Comparison of ENCODE assay signal across 21 cellular contexts in the genomic region with DNA sequence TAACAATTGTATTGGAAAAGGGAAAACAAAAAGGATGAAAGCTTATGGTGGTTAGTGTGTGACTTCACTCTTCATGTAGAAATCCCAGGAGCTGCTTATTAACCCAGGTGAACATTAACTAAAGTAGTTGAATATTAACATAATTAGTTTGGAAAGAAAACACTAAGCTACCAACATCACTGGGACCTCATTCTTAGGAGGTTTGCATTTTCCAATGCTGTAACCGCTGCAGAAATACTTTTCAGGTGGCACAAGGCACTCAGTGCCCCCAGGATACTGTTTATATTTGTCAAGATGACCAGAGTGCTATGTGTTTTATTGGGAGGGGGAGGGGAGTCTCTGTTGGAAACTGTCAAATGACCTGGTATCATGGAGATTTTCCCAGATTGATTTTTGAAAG. TPM values are rescaled to one million over a fixed set of nuclear protein-coding genes. Genes with fewer than 3 reads are reported as not detected.
DNase-seq lines count a peak whose midpoint lies in the region; ATAC-seq, FAIRE-seq and TF ChIP-seq lines count a peak whose summit lies in the region.
"Had no signal": no experiment of that assay in that cellular context is flagged by ENCODE, and none has a peak within 500 bp of the region (broad histone marks: within the 10 kb centered on the region; RNA-seq: fewer than 3 reads in every experiment).

No MANE protein-coding gene starts in this region.

- no peaks in the 10 kb centered on the region for H3K9me3 ChIP-seq in duodenal mucosa (ENCODE audit: control insufficient read depth in 1 of 2, low read length in 2 of 2)
- no peaks in the 10 kb centered on the region for H3K9me3 ChIP-seq in HepG2 (ENCODE audit: low read length)
- H3K9me3 ChIP-seq in smooth muscle cell (replicated peaks; ENCODE audit: low read depth): no peaks in the 10 kb centered on the region
- H3K9me3 ChIP-seq: BE2C, upper lobe of left lung had no signal

- in situ Hi-C loops in HepG2 (cut with HindIII; ENCODE audit: extremely low pct_ligation_motif_present, low pct_unique_long_range_greater_than_20kb): loop anchor here (5.0 kb wide), 1 partner anchor 107 kb away; no protein-coding TSS in a partner anchor

- H3K4me2 ChIP-seq in HepG2 (ENCODE audit: low read depth, low read length): peak overlapping the region; percentile 54
- H3K4me2 ChIP-seq in smooth muscle cell: no peak overlapping the region
- H3K4me2 ChIP-seq: GM23338 had no signal

- H4K20me1 ChIP-seq in HepG2 (ENCODE audit: insufficient read depth, low read length) (no peaks in the 10 kb centered on the region), smooth muscle cell (ENCODE audit: low read depth) (no peaks in the 10 kb centered on the region)

- FAIRE-seq in HepG2 (lab: Jason Lieb, UNC): peak; percentile 86
- FAIRE-seq: colon, D721Med, G401.6 had no signal

- DNase-seq in LNCaP clone FGC (ENCODE audit: low read depth): peak; percentile 71
- peak; percentile 82 for DNase-seq in HepG2 (ENCODE audit: low spot score)
- DNase-seq in smooth muscle cell (lab: John Stamatoyannopoulos, UW; ENCODE audit: unreplicated experiment): no peak
- no peak for DNase-seq in GM10266 (ENCODE audit: extremely low spot score)
- no peak for DNase-seq in SIG-M5 treated with dmso at 0.1 percent for 504 hours (lab: John Stamatoyannopoulos, UW; ENCODE audit: unreplicated experiment)
- DNase-seq: activated CD4-positive, alpha-beta T cell treated with anti-CD3 and anti-CD28 coated beads for 4 hours; activated effector memory CD4-positive, alpha-beta T cell treated with anti-CD3 and anti-CD28 coated beads, Interleukin-2, amount 50 U/mL, for 16 hours; activated naive CD8-positive, alpha-beta T cell treated with anti-CD3 and anti-CD28 coated beads, Interleukin-2, amount 50 U/mL, for 24 hours; BE2C; brain microvascular endothelial cell; naive thymus-derived CD8-positive, alpha-beta T cell; NCI-H1694; NCI-H774; Right ventricle myocardium superior; upper lobe of left lung had no signal

- CTCF ChIA-PET in HepG2 (lab: Yijun Ruan, JAX; ENCODE audit: low intra/inter-chr PET ratio, low total read pairs): interaction anchor here (1.0 to 5.3 kb wide), 2 partner anchors 40 to 109 kb away, joined by 3 to 59 read pairs; no protein-coding TSS in a partner anchor

- no TSS peak for BruUV-seq in HepG2 (replicated peaks; lab: Mats Ljungman, UMichigan)

- peak overlapping the region; percentile 45 for H3K27ac ChIP-seq in duodenal mucosa (ENCODE audit: low read depth, low read length)
- H3K27ac ChIP-seq in HepG2 (ENCODE audit: extremely low read length, insufficient read depth, low read length): peak overlapping the region; percentile 58
- no peak overlapping the region for H3K27ac ChIP-seq in smooth muscle cell (ENCODE audit: low read depth)
- H3K27ac ChIP-seq: brain microvascular endothelial cell, upper lobe of left lung had no signal

- peak overlapping the region in 1 of 2 donors; percentile 37 for H3K9ac ChIP-seq in duodenal mucosa (ENCODE audit: low read depth in 1 of 2, low read length in 2 of 2)
- H3K9ac ChIP-seq in HepG2 (ENCODE audit: insufficient read depth, low read depth, low read length): peak overlapping the region; percentile 24; the same call in 1 of the 2 replicates
- H3K9ac ChIP-seq in smooth muscle cell (ENCODE audit: low read depth): no peak overlapping the region

- H3K79me2 ChIP-seq in HepG2 (ENCODE audit: insufficient read depth, low read length): peaks cover 3% of the 10 kb centered on the region
- H3K79me2 ChIP-seq in smooth muscle cell (ENCODE audit: low read depth): no peaks in the 10 kb centered on the region

- no peaks in the 10 kb centered on the region for H3K36me3 ChIP-seq in duodenal mucosa (ENCODE audit: control insufficient read depth in 1 of 2, insufficient read depth in 2 of 2, low read length in 2 of 2)
- H3K36me3 ChIP-seq in HepG2 (replicated peaks in 1 of 2; ENCODE audit: control insufficient read depth in 1 of 2, insufficient read depth in 2 of 2, low read length in 2 of 2): peaks cover 11 to 38% of the 10 kb centered on the region in 2 experiments
- H3K36me3 ChIP-seq in smooth muscle cell (ENCODE audit: low read depth): no peaks in the 10 kb centered on the region
- H3K36me3 ChIP-seq: BE2C, brain microvascular endothelial cell, upper lobe of left lung had no signal

- POLR2A ChIA-PET in HepG2 (lab: Yijun Ruan, JAX): interaction anchor here (0.6 to 2.6 kb wide), 18 partner anchors 10 to 423 kb away, joined by 3 to 20 read pairs (median 4); a partner anchor contains a TSS

- H2AFZ ChIP-seq in HepG2 (ENCODE audit: low read length) (no peak overlapping the region), smooth muscle cell (ENCODE audit: low read depth) (no peak overlapping the region)
- H2AFZ ChIP-seq: GM23338 had no signal

- no peak for TF ChIP-seq RAD21 in HepG2 (CRISPR knock-in tag; IDR thresholded peaks at IDR 0.05)

- ATAC-seq in HepG2: peak; percentile 90
- no peak for ATAC-seq in GM18519 (IDR thresholded peaks at IDR 0.05; ENCODE audit: low FRiP score, unreplicated experiment)
- ATAC-seq: activated naive CD8-positive, alpha-beta T cell treated with anti-CD3 and anti-CD28 coated beads, Interleukin-2, amount 50 U/mL, for 24 hours; GM23338; naive thymus-derived CD8-positive, alpha-beta T cell had no signal

- 0 out of 4 replicates have a peak, but pooled peaks of 1 of the 2 experiments have one; percentile 17 for TF ChIP-seq POLR2A in HepG2 (IDR thresholded peaks at IDR 0.05; ENCODE audit: insufficient read depth in 1 of 2, low read depth in 2 of 2, low read length in 2 of 2)

- intact Hi-C loops in HepG2 (cut with micrococcal nuclease; ENCODE audit: unreplicated experiment): loop anchor here (1.0 to 2.0 kb wide), 2 partner anchors 30 to 58 kb away; no protein-coding TSS in a partner anchor

- TF ChIP-seq EP300 in HepG2 (IDR thresholded peaks at IDR 0.05; ENCODE audit: low read depth in 2 of 2, low read length in 2 of 2) (no peak; a peak in 2 of 4 replicates), HepG2 (CRISPR knock-in tag; IDR thresholded peaks at IDR 0.05; ENCODE audit: borderline replicate concordance) (no peak)

- no peak overlapping the region for H3K4me3 ChIP-seq in LNCaP clone FGC (ENCODE audit: low read depth, low read length)
- H3K4me3 ChIP-seq in duodenal mucosa (ENCODE audit: low read depth in 1 of 2, low read length in 2 of 2): peak overlapping the region; percentile 17 to 44
- H3K4me3 ChIP-seq in HepG2 (replicated peaks in 1 of 3; ENCODE audit: insufficient read depth in 1 of 3, low read depth in 2 of 3, low read length in 3 of 3): peak overlapping the region in 1 of 3 experiments; percentile 2; a peak in 1 of 6 replicates
- H3K4me3 ChIP-seq in smooth muscle cell: peak overlapping the region; percentile 7
- H3K4me3 ChIP-seq: GM23338, upper lobe of left lung had no signal

- 9% methylated on average over 1 of the region's 1 CpG for WGBS in HepG2 (ENCODE audit: low lambda C conversion rate)
- WGBS in smooth muscle cell (ENCODE audit: low lambda C conversion rate): 91% methylated on average over 1 of the region's 1 CpG

- H3K27me3 ChIP-seq in duodenal mucosa (ENCODE audit: control insufficient read depth in 1 of 2, insufficient read depth in 2 of 2, low read length in 2 of 2) (no peaks in the 10 kb centered on the region), HepG2 (ENCODE audit: control insufficient read depth in 1 of 2, insufficient read depth in 2 of 2, low read length in 2 of 2) (no peaks in the 10 kb centered on the region), smooth muscle cell (ENCODE audit: low read depth) (no peaks in the 10 kb centered on the region)
- H3K27me3 ChIP-seq: BE2C, brain microvascular endothelial cell, upper lobe of left lung had no signal

- TF ChIP-seq CTCF in LNCaP clone FGC (IDR thresholded peaks at IDR 0.05; ENCODE audit: control insufficient read depth, extremely low read depth, insufficient read depth): no peak
- no peak for TF ChIP-seq CTCF in HepG2 (CRISPR knock-in tag; IDR thresholded peaks at IDR 0.05)
- TF ChIP-seq CTCF in smooth muscle cell (IDR thresholded peaks at IDR 0.05; ENCODE audit: borderline replicate concordance, insufficient read depth, poor library complexity, severe bottlenecking): no peak
- TF ChIP-seq CTCF in GM10266 (IDR thresholded peaks at IDR 0.05; ENCODE audit: control insufficient read depth, insufficient read depth, low read depth, missing control alignments): no peak

- peaks cover 12% of the 10 kb centered on the region for H3F3A ChIP-seq in smooth muscle cell (ENCODE audit: low read depth)

- H3K4me1 ChIP-seq in duodenal mucosa (ENCODE audit: control insufficient read depth in 1 of 2, insufficient read depth in 2 of 2, low read length in 2 of 2): peaks cover 35 to 50% of the 10 kb centered on the region in 2 donors
- peaks cover 63% of the 10 kb centered on the region for H3K4me1 ChIP-seq in HepG2 (ENCODE audit: insufficient read depth, low read length)
- peaks cover 22% of the 10 kb centered on the region for H3K4me1 ChIP-seq in smooth muscle cell (ENCODE audit: low read depth)
- H3K4me1 ChIP-seq: BE2C had no signal

TF ChIP-seq in HepG2, 621 proteins besides CTCF, POLR2A, EP300 and RAD21 (continues in another document):
- peak; percentile 68; the same call in 1 of the 2 replicates for TF ChIP-seq ZKSCAN8 (CRISPR knock-in tag; IDR thresholded peaks at IDR 0.05; ENCODE audit: borderline replicate concordance)

RNA-seq across cellular contexts. Expression of a gene that starts 25.9 kb away (rescaled TPM):
- total RNA-seq in HepG2 (2016; rRNA removed; fragmentation: Illumina TruSeq; extraction: Trizol): 3.2 and 4.0 TPM in 2 replicates
- total RNA-seq in HepG2 (2016; cell fraction: cytosol; rRNA removed; fragmentation: Illumina TruSeq; extraction: Trizol; ENCODE audit: low read depth): 4.3 and 5.3 TPM in 2 replicates
- total RNA-seq in HepG2 (2016; cell fraction: insoluble cytoplasmic fraction; rRNA removed; fragmentation: Illumina TruSeq; extraction: Trizol): 2.3 and 4.1 TPM in 2 replicates
- 3.3 and 5.4 TPM in 2 replicates for total RNA-seq in HepG2 (2016; cell fraction: membrane; rRNA removed; fragmentation: Illumina TruSeq; extraction: Trizol)
- 2.0 and 2.1 TPM in 2 replicates for total RNA-seq in HepG2 (2016; cell fraction: nucleus; rRNA removed; fragmentation: Illumina TruSeq; extraction: Trizol)
- 5.3 and 7.5 TPM in 2 replicates for polyA plus RNA-seq in HepG2 (2011; rRNA removed)
- 5.6 and 9.0 TPM in 2 replicates for polyA plus RNA-seq in HepG2 (2011; cell fraction: cytosol; rRNA removed)
- 8.6 and 9.9 TPM in 2 replicates for polyA plus RNA-seq in HepG2 (2011; cell fraction: nucleus; rRNA removed)
- polyA plus RNA-seq in HepG2 (2012): 2.1 and 2.6 TPM in 2 replicates
- polyA plus RNA-seq in HepG2 (2016; cell fraction: cytosol; fragmentation: Illumina TruSeq; extraction: Trizol; ENCODE audit: low read depth): 4.2 and 6.5 TPM in 2 replicates
- 2.0 and 2.3 TPM in 2 replicates for polyA plus RNA-seq in HepG2 (2016; cell fraction: insoluble cytoplasmic fraction; fragmentation: Illumina TruSeq; extraction: Trizol; ENCODE audit: low read depth)
- 3.5 and 5.1 TPM in 2 replicates for polyA plus RNA-seq in HepG2 (2016; cell fraction: membrane; fragmentation: Illumina TruSeq; extraction: Trizol; ENCODE audit: low read depth)
- 2.0 and 2.9 TPM in 2 replicates for polyA plus RNA-seq in HepG2 (2016; cell fraction: nucleus; fragmentation: Illumina TruSeq; extraction: Trizol; ENCODE audit: insufficient read depth, low read depth)
- 1.2 and 3.8 TPM in 2 replicates for polyA minus RNA-seq in HepG2 (2011; rRNA and poly(A)+ RNA removed; ENCODE audit: low replicate concordance)
- polyA minus RNA-seq in HepG2 (2011; cell fraction: cytosol; rRNA and poly(A)+ RNA removed): 0.89 TPM in 1 of 2 replicates, not detected in the other
- 6.2 and 7.3 TPM in 2 replicates for polyA minus RNA-seq in HepG2 (2011; cell fraction: nucleus; rRNA and poly(A)+ RNA removed)
- 3.4 and 3.8 TPM in 2 replicates for total RNA-seq in smooth muscle cell
- polyA plus RNA-seq in smooth muscle cell: 2.3 and 5.6 TPM in 2 replicates

Comparison
In these comparisons a context has a peak if more than half of its experiments do, and no peak if none do; other contexts are left out.
1. DNase-seq: peak in LNCaP clone FGC (single experiment) and HepG2 (single experiment); none in smooth muscle cell (single experiment), GM10266 (single experiment) and SIG-M5 treated with dmso at 0.1 percent for 504 hours (single experiment).